ENCODE assay signal across 9 cellular contexts in the genomic region with DNA sequence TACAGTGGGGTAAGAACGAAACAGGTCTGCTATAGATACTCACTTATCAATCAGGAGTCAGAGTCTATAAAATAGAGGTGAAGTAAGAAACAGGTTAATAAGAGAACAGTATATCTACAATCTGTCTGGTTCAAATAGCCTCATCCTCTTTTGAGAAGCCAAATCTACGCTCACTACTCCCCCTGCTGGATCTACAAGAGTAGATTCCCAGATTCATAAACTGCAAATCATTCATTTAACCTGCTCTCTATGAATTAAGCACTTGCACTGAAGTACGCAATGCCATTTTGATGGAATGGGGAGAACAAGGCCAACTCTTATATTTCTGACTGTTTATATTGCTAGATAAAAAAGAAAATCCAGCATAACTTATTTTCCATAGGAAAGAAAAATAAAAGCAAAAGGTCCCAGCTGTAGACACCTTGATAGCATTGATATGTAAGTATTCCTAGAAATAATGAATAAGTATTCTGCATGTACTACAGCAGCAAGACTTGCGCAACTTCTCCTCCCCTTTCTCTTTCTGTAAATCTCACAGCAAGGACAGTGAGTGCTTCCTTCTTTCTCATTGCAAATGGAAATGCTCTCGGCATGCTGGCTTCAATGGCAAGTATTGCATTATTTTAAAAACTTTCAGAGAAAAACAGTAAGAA.
A peak's percentile ranks its signal among the peaks of the same experiment; 100 is the strongest.
DNase-seq lines count a peak whose midpoint lies in the region; ATAC-seq, FAIRE-seq and TF ChIP-seq lines count a peak whose summit lies in the region.
"Had no signal": no experiment of that assay in that cellular context is flagged by ENCODE, and none has a peak within 500 bp of the region (broad histone marks: within the 10 kb centered on the region; RNA-seq: fewer than 3 reads in every experiment).

No MANE protein-coding gene starts in this region.

- TF ChIP-seq RAD21 in GM12878 (IDR thresholded peaks at IDR 0.05; ENCODE audit: insufficient read depth, low read depth, low read length): peak; percentile 54; the same call in 1 of the 2 replicates

- no peak overlapping the region for H3K27ac ChIP-seq in GM12878 (ENCODE audit: control insufficient read depth, insufficient read depth)
- no peak overlapping the region for H3K27ac ChIP-seq in suprapubic skin

- H3K4me1 ChIP-seq in GM12878 (ENCODE audit: control insufficient read depth, insufficient read depth, low read length): no peaks in the 10 kb centered on the region
- no peaks in the 10 kb centered on the region for H3K4me1 ChIP-seq in suprapubic skin

- FAIRE-seq in GM12878 (lab: Jason Lieb, UNC): peak; percentile 84

- RAD21 ChIA-PET in GM12878 (lab: Charles Lee; ENCODE audit: unreplicated experiment): interaction anchor here (1.1 to 2.4 kb wide), 5 partner anchors 14 to 190 kb away, joined by 3 to 18 read pairs (median 5); no protein-coding TSS in a partner anchor

- H3K9me3 ChIP-seq in GM12878 (replicated peaks; ENCODE audit: control insufficient read depth, insufficient read depth, low read length) (no peaks in the 10 kb centered on the region), suprapubic skin (no peaks in the 10 kb centered on the region)

- no peak overlapping the region for H3K4me3 Mint-ChIP-seq in activated T-helper 1 cell treated with anti-CD3 and anti-CD28 coated beads, Interleukin-12 subunit alpha, Interleukin-12 subunit beta, Interleukin-2, Interleukin-4 antibody, amounts not matched to agents 30 ng/mL and 10 ng/mL and 1 ng/mL, durations not matched to agents 14 hours and 24 hours and 36 hours
- H3K4me3 Mint-ChIP-seq: activated naive CD4-positive, alpha-beta T cell treated with anti-CD3 and anti-CD28 coated beads, Interleukin-2, amount 50 U/mL, for 24 hours had no signal

- no peaks in the 10 kb centered on the region for H3K36me3 Mint-ChIP-seq in activated T-helper 1 cell treated with anti-CD3 and anti-CD28 coated beads, Interleukin-12 subunit alpha, Interleukin-12 subunit beta, Interleukin-2, Interleukin-4 antibody, amounts not matched to agents 30 ng/mL and 10 ng/mL and 1 ng/mL, durations not matched to agents 14 hours and 24 hours and 36 hours (ENCODE audit: low read depth)
- H3K36me3 Mint-ChIP-seq: activated naive CD4-positive, alpha-beta T cell treated with anti-CD3 and anti-CD28 coated beads, Interleukin-2, amount 50 U/mL, for 24 hours had no signal

- ATAC-seq in GM19328 (IDR thresholded peaks at IDR 0.05; ENCODE audit: unreplicated experiment) (peak; percentile 81), HG03280 (IDR thresholded peaks at IDR 0.05; ENCODE audit: unreplicated experiment) (peak; percentile 84), GM12878 (peak; percentile 92)

- H4K20me1 ChIP-seq in GM12878 (ENCODE audit: control insufficient read depth, insufficient read depth): no peaks in the 10 kb centered on the region

- no peaks in the 10 kb centered on the region for H3K79me2 ChIP-seq in GM12878 (ENCODE audit: control insufficient read depth, insufficient read depth, low read length)

- H3K27me3 Mint-ChIP-seq in activated T-helper 1 cell treated with anti-CD3 and anti-CD28 coated beads, Interleukin-12 subunit alpha, Interleukin-12 subunit beta, Interleukin-2, Interleukin-4 antibody, amounts not matched to agents 30 ng/mL and 10 ng/mL and 1 ng/mL, durations not matched to agents 14 hours and 24 hours and 36 hours (ENCODE audit: insufficient read depth): no peaks in the 10 kb centered on the region

- no peaks in the 10 kb centered on the region for H3K27me3 ChIP-seq in GM12878 (replicated peaks in 1 of 2; ENCODE audit: control insufficient read depth in 2 of 2, insufficient read depth in 2 of 2, low read length in 1 of 2)
- peaks cover 14% of the 10 kb centered on the region for H3K27me3 ChIP-seq in suprapubic skin

- BruUV-seq in GM12878 (replicated peaks; lab: Mats Ljungman, UMichigan): no TSS peak

- intact Hi-C loops in GM12878 (cut with micrococcal nuclease; ENCODE audit: unreplicated experiment): loop anchor here (1.0 to 5.0 kb wide), 2 partner anchors 87 to 190 kb away; no protein-coding TSS in a partner anchor
- intact Hi-C loops in activated T-helper 1 cell treated with anti-CD3 and anti-CD28 coated beads, Interleukin-12 subunit alpha, Interleukin-12 subunit beta, Interleukin-2, Interleukin-4 antibody, amounts not matched to agents 30 ng/mL and 10 ng/mL and 1 ng/mL, durations not matched to agents 14 hours and 24 hours and 36 hours (cut with micrococcal nuclease): loop anchor here (1.0 kb wide), 1 partner anchor 190 kb away; no protein-coding TSS in a partner anchor

- H2AFZ ChIP-seq in GM12878 (ENCODE audit: control insufficient read depth, low read depth, low read length): no peak overlapping the region

- in situ Hi-C loops in GM12878 (cut with MboI): loop anchor here (10.0 kb wide), 1 partner anchor 185 kb away; no protein-coding TSS in a partner anchor

- no peak overlapping the region for H3K4me2 ChIP-seq in GM12878 (ENCODE audit: control insufficient read depth, insufficient read depth)

- H3K27ac Mint-ChIP-seq in activated T-helper 1 cell treated with anti-CD3 and anti-CD28 coated beads, Interleukin-12 subunit alpha, Interleukin-12 subunit beta, Interleukin-2, Interleukin-4 antibody, amounts not matched to agents 30 ng/mL and 10 ng/mL and 1 ng/mL, durations not matched to agents 14 hours and 24 hours and 36 hours: no peak overlapping the region
- H3K27ac Mint-ChIP-seq: activated naive CD4-positive, alpha-beta T cell treated with anti-CD3 and anti-CD28 coated beads, Interleukin-2, amount 50 U/mL, for 24 hours had no signal

- TF ChIP-seq CTCF in GM12878 (IDR thresholded peaks at IDR 0.05 in 2 of 3, conservative IDR thresholded peaks at IDR 0.05 in 1 of 3; ENCODE audit: control insufficient read depth in 2 of 3, extremely low read depth in 1 of 3, insufficient read depth in 1 of 3, low read depth in 3 of 3, low read length in 3 of 3) (peak; percentile 69 to 74 (median 70)), suprapubic skin (IDR thresholded peaks at IDR 0.05) (peak in 1 of 2 donors; percentile 50)

- no peak overlapping the region for H3K9ac ChIP-seq in GM12878 (ENCODE audit: control insufficient read depth, insufficient read depth, low read length)

- no peaks in the 10 kb centered on the region for H3K9me3 Mint-ChIP-seq in activated T-helper 1 cell treated with anti-CD3 and anti-CD28 coated beads, Interleukin-12 subunit alpha, Interleukin-12 subunit beta, Interleukin-2, Interleukin-4 antibody, amounts not matched to agents 30 ng/mL and 10 ng/mL and 1 ng/mL, durations not matched to agents 14 hours and 24 hours and 36 hours
- H3K9me3 Mint-ChIP-seq: activated naive CD4-positive, alpha-beta T cell treated with anti-CD3 and anti-CD28 coated beads, Interleukin-2, amount 50 U/mL, for 24 hours had no signal

- no peak overlapping the region for H3K4me3 ChIP-seq in GM12878
- no peak overlapping the region for H3K4me3 ChIP-seq in suprapubic skin

- TF ChIP-seq EP300 in GM12878 (IDR thresholded peaks at IDR 0.05; ENCODE audit: borderline replicate concordance in 1 of 2, control insufficient read depth in 1 of 2, low read depth in 2 of 2, low read length in 2 of 2) (no peak), suprapubic skin (IDR thresholded peaks at IDR 0.05) (no peak)

- H3K4me1 Mint-ChIP-seq in activated T-helper 1 cell treated with anti-CD3 and anti-CD28 coated beads, Interleukin-12 subunit alpha, Interleukin-12 subunit beta, Interleukin-2, Interleukin-4 antibody, amounts not matched to agents 30 ng/mL and 10 ng/mL and 1 ng/mL, durations not matched to agents 14 hours and 24 hours and 36 hours (ENCODE audit: low read depth): no peaks in the 10 kb centered on the region
- H3K4me1 Mint-ChIP-seq: activated naive CD4-positive, alpha-beta T cell treated with anti-CD3 and anti-CD28 coated beads, Interleukin-2, amount 50 U/mL, for 24 hours had no signal

- 7% methylated on average over 5 of the region's 5 CpGs for WGBS in GM12878 (ENCODE audit: insufficient coverage, insufficient replicate concordance, low lambda C conversion rate, missing lambda C conversion rate)
- WGBS in suprapubic skin: 25% methylated on average over 5 of the region's 5 CpGs

- H3K36me3 ChIP-seq in GM12878 (ENCODE audit: control insufficient read depth in 2 of 2, insufficient read depth in 2 of 2, low read length in 1 of 2) (no peaks in the 10 kb centered on the region), suprapubic skin (no peaks in the 10 kb centered on the region)

- POLR2A ChIA-PET in GM12878 (lab: Charles Lee): no interaction called here

- no peak for TF ChIP-seq POLR2A in GM12878 (IDR thresholded peaks at IDR 0.05; ENCODE audit: low read depth, low read length)
- TF ChIP-seq POLR2A in suprapubic skin (IDR thresholded peaks at IDR 0.05): no peak

- DNase-seq in Daoy (ENCODE audit: low read depth): peak; percentile 58
- DNase-seq in NCI-H345 (lab: John Stamatoyannopoulos, UW): peak; percentile 19
- no peak for DNase-seq in GM12878 (ENCODE audit: low read depth, low spot score)
- DNase-seq in left kidney (ENCODE audit: low read depth, low spot score): peak; percentile 75
- DNase-seq in activated T-helper 1 cell treated with anti-CD3 and anti-CD28 coated beads, Interleukin-12 subunit alpha, Interleukin-12 subunit beta, Interleukin-2, Interleukin-4 antibody, amounts not matched to agents 30 ng/mL and 10 ng/mL and 1 ng/mL, durations not matched to agents 14 hours and 24 hours and 36 hours (ENCODE audit: low spot score): no peak
- no peak for DNase-seq in suprapubic skin (ENCODE audit: low spot score in 2 of 2)

- CTCF ChIA-PET in GM12878 (lab: Yijun Ruan, JAX): interaction anchor here (0.7 to 2.9 kb wide), 18 partner anchors 9 to 994 kb away, joined by 3 to 27 read pairs (median 4); no protein-coding TSS in a partner anchor

- SMC1A ChIA-PET in GM12878 (lab: Charles Lee; ENCODE audit: uncharacterized antibody, unreplicated experiment): interaction anchor here (0.6 to 3.4 kb wide), 12 partner anchors 9 to 190 kb away, joined by 3 to 18 read pairs (median 5); no protein-coding TSS in a partner anchor

TF ChIP-seq in GM12878, 131 proteins besides CTCF, POLR2A, EP300 and RAD21:
- TF ChIP-seq WRNIP1 (IDR thresholded peaks at IDR 0.05; ENCODE audit: borderline replicate concordance, low read depth, low read length): no peak
- peak; percentile 67; the same call in 1 of the 2 replicates for TF ChIP-seq SMC3 (IDR thresholded peaks at IDR 0.05; ENCODE audit: borderline replicate concordance, low read length)
TF ChIP-seq in GM12878: peak in this region for 1.

Comparison
In these comparisons a context has a peak if more than half of its experiments do, and no peak if none do; other contexts are left out.
1. DNase-seq: peak in Daoy (single experiment), NCI-H345 (single experiment) and left kidney (single experiment); none in GM12878 (single experiment), activated T-helper 1 cell treated with anti-CD3 and anti-CD28 coated beads, Interleukin-12 subunit alpha, Interleukin-12 subunit beta, Interleukin-2, Interleukin-4 antibody, amounts not matched to agents 30 ng/mL and 10 ng/mL and 1 ng/mL, durations not matched to agents 14 hours and 24 hours and 36 hours (single experiment) and suprapubic skin (0 of 2).
2. Peak in every context shown above with its lines, with median percentiles within 50 percentile points of each other: ATAC-seq.